In the genomic region with DNA sequence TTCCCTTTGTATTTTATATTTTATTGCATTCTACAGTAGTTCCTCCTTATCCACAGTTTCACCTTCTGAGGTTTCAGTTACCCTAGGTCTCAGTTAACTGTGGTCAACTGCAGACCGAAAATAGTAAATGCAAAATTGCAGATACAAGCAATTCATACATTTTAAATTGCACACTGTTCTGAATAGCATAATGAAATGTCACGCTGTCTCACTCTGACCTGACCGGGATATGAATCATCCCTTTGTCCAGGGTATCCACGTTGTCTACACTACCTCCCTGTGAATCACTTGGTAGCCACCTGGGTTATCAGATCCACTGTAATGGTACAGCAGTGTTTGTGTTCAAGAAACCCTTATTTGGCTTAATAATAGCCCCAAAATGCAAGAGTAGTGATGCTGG, we compare ENCODE assay signal across 14 cellular contexts.
DNase-seq lines count a peak whose midpoint lies in the region; ATAC-seq and TF ChIP-seq lines count a peak whose summit lies in the region.
"Had no signal": no experiment of that assay in that cellular context is flagged by ENCODE, and none has a peak within 500 bp of the region (broad histone marks: within the 10 kb centered on the region; RNA-seq: fewer than 3 reads in every experiment).

No MANE protein-coding gene starts in this region.

- no peak for ATAC-seq in T-cell (replicated peaks in 1 of 4)
- ATAC-seq in HG03280 (IDR thresholded peaks at IDR 0.05; ENCODE audit: unreplicated experiment) = no peak
- ATAC-seq: activated naive CD4-positive, alpha-beta T cell treated with anti-CD3 and anti-CD28 coated beads, Interleukin-2, amount 50 U/mL, for 72 hours had no signal

- H3K27me3 Mint-ChIP-seq in MCF 10A (ENCODE audit: insufficient read depth, unreplicated experiment) (no peaks in the 10 kb centered on the region), T-cell (peaks cover 15 to 20% of the 10 kb centered on the region in 2 donors)

- TF ChIP-seq CTCF in MCF 10A (IDR thresholded peaks at IDR 0.05; ENCODE audit: unreplicated experiment) = no peak
- no peak for TF ChIP-seq CTCF in breast epithelium (IDR thresholded peaks at IDR 0.05)
- no peak for TF ChIP-seq CTCF in fibroblast of mammary gland (conservative IDR thresholded peaks at IDR 0.05; ENCODE audit: control insufficient read depth, insufficient read depth, low read depth, low read length)

- H3K4me3 ChIP-seq in breast epithelium = no peak overlapping the region
- no peak overlapping the region for H3K4me3 ChIP-seq in fibroblast of mammary gland (ENCODE audit: control insufficient read depth, low read depth, low read length)
- H3K4me3 ChIP-seq: skin epidermis had no signal

- H3K36me3 Mint-ChIP-seq in MCF 10A (ENCODE audit: insufficient read depth, unreplicated experiment) = no peaks in the 10 kb centered on the region
- H3K36me3 Mint-ChIP-seq in T-cell = no peaks in the 10 kb centered on the region
- H3K36me3 Mint-ChIP-seq: activated naive CD4-positive, alpha-beta T cell treated with anti-CD3 and anti-CD28 coated beads, Interleukin-2, amount 50 U/mL, for 72 hours; CD8-positive, alpha-beta memory T cell had no signal

- DNase-seq in MCF 10A (ENCODE audit: unreplicated experiment) (peak; percentile 53), breast epithelium (ENCODE audit: low spot score in 2 of 2) (no peak), SK-MEL-5 (ENCODE audit: low read depth, low spot score) (peak; percentile 85), fibroblast of mammary gland (ENCODE audit: low read depth) (peak; percentile 49), T-cell (no peak), GM19238 (ENCODE audit: insufficient read length, low spot score) (no peak), NCI-H187 (lab: John Stamatoyannopoulos, UW) (no peak)
- DNase-seq: activated CD4-positive, CD25-positive, alpha-beta regulatory T cell treated with anti-CD3 and anti-CD28 coated beads, Interleukin-2, amount 50 U/mL, for 72 hours; CD8-positive, alpha-beta memory T cell; GDM1; occipital lobe had no signal

- intact Hi-C loops in MCF 10A (cut with micrococcal nuclease) = no loop called here
- intact Hi-C loops in breast epithelium (cut with DNase I; ENCODE audit: low total_unique reads) = no loop called here

- no peaks in the 10 kb centered on the region for H3K27me3 ChIP-seq in breast epithelium

- H3K9me3 ChIP-seq in breast epithelium = no peaks in the 10 kb centered on the region

- no TSS peak for BruUV-seq in MCF 10A (replicated peaks; lab: Mats Ljungman, UMichigan)

- CTCF ChIA-PET in MCF 10A (lab: Yijun Ruan, JAX) (no interaction called here), T-cell (lab: Charles Lee) (no interaction called here)

- POLR2A ChIA-PET in MCF 10A (lab: Yijun Ruan, JAX) (no interaction called here), T-cell (lab: Charles Lee) (no interaction called here)

- no peaks in the 10 kb centered on the region for H3K36me3 ChIP-seq in breast epithelium

- H3K27ac Mint-ChIP-seq in MCF 10A (ENCODE audit: low read depth, unreplicated experiment) = no peak overlapping the region
- no peak overlapping the region for H3K27ac Mint-ChIP-seq in T-cell
- H3K27ac Mint-ChIP-seq: activated naive CD4-positive, alpha-beta T cell treated with anti-CD3 and anti-CD28 coated beads, Interleukin-2, amount 50 U/mL, for 72 hours; CD8-positive, alpha-beta memory T cell had no signal

- in situ Hi-C loops in SK-MEL-5 (cut with HindIII; ENCODE audit: low pct_unique_long_range_greater_than_20kb, low sequenced_read_pairs) = no loop called here

- H3K9me3 Mint-ChIP-seq in MCF 10A (ENCODE audit: unreplicated experiment) = no peaks in the 10 kb centered on the region
- H3K9me3 Mint-ChIP-seq in T-cell = no peaks in the 10 kb centered on the region
- H3K9me3 Mint-ChIP-seq: activated naive CD4-positive, alpha-beta T cell treated with anti-CD3 and anti-CD28 coated beads, Interleukin-2, amount 50 U/mL, for 72 hours; CD8-positive, alpha-beta memory T cell had no signal

- H3K27ac ChIP-seq in breast epithelium = no peak overlapping the region
- H3K27ac ChIP-seq: skin epidermis had no signal

- no peak overlapping the region for H3K4me3 Mint-ChIP-seq in MCF 10A (ENCODE audit: unreplicated experiment)
- no peak overlapping the region for H3K4me3 Mint-ChIP-seq in T-cell
- H3K4me3 Mint-ChIP-seq: CD8-positive, alpha-beta memory T cell had no signal

- H3K4me1 Mint-ChIP-seq in MCF 10A (ENCODE audit: insufficient read depth, unreplicated experiment) (peaks cover 9% of the 10 kb centered on the region), T-cell (no peaks in the 10 kb centered on the region)
- H3K4me1 Mint-ChIP-seq: CD8-positive, alpha-beta memory T cell had no signal

- TF ChIP-seq POLR2A in breast epithelium (IDR thresholded peaks at IDR 0.05) = no peak

- H3K4me1 ChIP-seq in breast epithelium = no peaks in the 10 kb centered on the region

Comparison
In these comparisons a context has a peak if more than half of its experiments do, and no peak if none do; other contexts are left out.
1. DNase-seq: peak in MCF 10A (single experiment), SK-MEL-5 (single experiment) and fibroblast of mammary gland (single experiment); none in breast epithelium (0 of 2), T-cell (0 of 34), GM19238 (single experiment) and NCI-H187 (0 of 2).